9 cellular contexts compared by ENCODE assay signal in the genomic region with DNA sequence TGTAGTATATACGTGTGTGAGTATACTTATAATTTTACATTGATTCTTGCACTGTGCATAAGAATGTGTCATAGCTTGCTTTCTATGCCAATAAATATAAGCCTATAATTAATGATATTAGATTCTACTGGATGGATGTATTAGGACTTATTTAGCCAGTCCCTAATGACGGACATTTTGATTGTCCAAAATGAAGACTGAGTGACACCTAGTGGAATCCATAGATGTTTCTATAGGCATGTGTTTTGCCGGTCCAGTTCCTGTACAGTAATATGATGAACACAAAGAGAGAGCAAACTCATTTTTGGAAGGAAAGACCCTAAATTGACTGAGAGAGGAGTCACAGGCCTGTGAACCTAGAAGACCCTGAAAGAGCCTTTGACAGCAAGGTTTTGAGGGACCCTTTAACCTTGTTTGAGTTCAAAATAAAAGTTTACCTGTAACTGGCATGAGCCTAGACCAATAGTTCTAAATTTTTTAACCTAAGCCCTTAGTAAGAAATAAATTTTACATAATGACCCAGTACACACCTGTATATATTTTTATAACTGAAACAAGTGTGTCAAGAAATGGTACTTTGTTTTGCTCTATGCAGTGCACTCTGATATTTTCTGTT. TPM values are rescaled to one million over a fixed set of nuclear protein-coding genes. Genes with fewer than 3 reads are reported as not detected.
DNase-seq lines count a peak whose midpoint lies in the region; ATAC-seq and TF ChIP-seq lines count a peak whose summit lies in the region.
"Had no signal": no experiment of that assay in that cellular context is flagged by ENCODE, and none has a peak within 500 bp of the region (broad histone marks: within the 10 kb centered on the region; RNA-seq: fewer than 3 reads in every experiment).

No MANE protein-coding gene starts in this region.

- H3K79me2 ChIP-seq in OCI-LY3 (ENCODE audit: low read length), result no peaks in the 10 kb centered on the region
- H3K79me2 ChIP-seq in mesendoderm (ENCODE audit: control insufficient read depth, insufficient read depth, low read length), result no peaks in the 10 kb centered on the region

- H3K23ac ChIP-seq in mesendoderm (ENCODE audit: low read length), result no peak overlapping the region

- no peak overlapping the region for H3K56ac ChIP-seq in mesendoderm (ENCODE audit: low read length)

- H3K4me3 ChIP-seq in OCI-LY3 (ENCODE audit: low read length) (no peak overlapping the region), mesendoderm (ENCODE audit: low read length) (no peak overlapping the region)
- H3K4me3 ChIP-seq: BLaER1 treated with 17β-estradiol and CSF1 and Interleukin-3, amounts not matched to agents 10 nM and 100 nM had no signal

- H3K4ac ChIP-seq in mesendoderm (ENCODE audit: low read depth, low read length), result no peak overlapping the region

- H3K27ac ChIP-seq in OCI-LY3 (ENCODE audit: low read length) (no peak overlapping the region), mesendoderm (ENCODE audit: low read depth, low read length) (no peak overlapping the region)

- no peaks in the 10 kb centered on the region for H3K79me1 ChIP-seq in mesendoderm (ENCODE audit: low read length)

- H4K5ac ChIP-seq in mesendoderm (ENCODE audit: low read length), result no peak overlapping the region

- no peaks in the 10 kb centered on the region for H3K36me3 ChIP-seq in OCI-LY3 (replicated peaks; ENCODE audit: low read depth, low read length)
- no peaks in the 10 kb centered on the region for H3K36me3 ChIP-seq in mesendoderm (ENCODE audit: control insufficient read depth, insufficient read depth, low read length)

- H4K20me1 ChIP-seq in OCI-LY3 (ENCODE audit: insufficient read depth, low read length), result no peaks in the 10 kb centered on the region
- H4K20me1 ChIP-seq: BLaER1 treated with 17β-estradiol and CSF1 and Interleukin-3, amounts not matched to agents 10 nM and 100 nM had no signal

- H2AK5ac ChIP-seq in mesendoderm (ENCODE audit: low read length), result no peak overlapping the region

- no peaks in the 10 kb centered on the region for H3K9me3 ChIP-seq in OCI-LY3 (ENCODE audit: insufficient read depth, low read length)
- H3K9me3 ChIP-seq: BLaER1 treated with 17β-estradiol and CSF1 and Interleukin-3, amounts not matched to agents 10 nM and 100 nM had no signal

- H3K9ac ChIP-seq in OCI-LY3 (ENCODE audit: low read length) (no peak overlapping the region), mesendoderm (ENCODE audit: low read length) (no peak overlapping the region)

- H3K4me2 ChIP-seq in OCI-LY3 (ENCODE audit: low read length) (peak overlapping the region; percentile 27), mesendoderm (ENCODE audit: low read length) (no peak overlapping the region)

- H2BK120ac ChIP-seq in mesendoderm (ENCODE audit: low read depth, low read length), result no peak overlapping the region

- peak; percentile 73 for ATAC-seq in HG02759 (IDR thresholded peaks at IDR 0.05; ENCODE audit: unreplicated experiment)

- H3K27me3 ChIP-seq in OCI-LY3 (ENCODE audit: low read depth, low read length), result peaks cover 42% of the 10 kb centered on the region
- no peaks in the 10 kb centered on the region for H3K27me3 ChIP-seq in mesendoderm (ENCODE audit: insufficient read depth, low read length, poor library complexity)
- H3K27me3 ChIP-seq: BLaER1 treated with 17β-estradiol and CSF1 and Interleukin-3, amounts not matched to agents 10 nM and 100 nM had no signal

- WGBS in mesendoderm (ENCODE audit: extremely low coverage, insufficient coverage, low lambda C conversion rate), result no CpG with 5 or more reads among the region's 3 CpGs

- H2BK15ac ChIP-seq in mesendoderm (replicated peaks; ENCODE audit: low read depth), result no peak overlapping the region

- H2BK5ac ChIP-seq in mesendoderm (ENCODE audit: low read length), result no peak overlapping the region

- no peak overlapping the region for H2AFZ ChIP-seq in OCI-LY3 (ENCODE audit: low read depth, low read length)

- H3K18ac ChIP-seq in mesendoderm (ENCODE audit: low read length), result no peak overlapping the region

- H3K4me1 ChIP-seq in OCI-LY3 (ENCODE audit: low read length) (peaks cover 6% of the 10 kb centered on the region), mesendoderm (ENCODE audit: control insufficient read depth, low read depth, low read length) (peaks cover 8% of the 10 kb centered on the region)

- no peak overlapping the region for H4K8ac ChIP-seq in mesendoderm (ENCODE audit: low read depth, low read length)

- DNase-seq in NCI-H2107 treated with DMSO at 0.1 percent for 48 hours (lab: John Stamatoyannopoulos, UW; ENCODE audit: unreplicated experiment), result peak; percentile 11
- DNase-seq in NCI-H2107 (lab: John Stamatoyannopoulos, UW), result no peak
- DNase-seq in globus pallidus (ENCODE audit: low spot score), result peak; percentile 70
- DNase-seq in mesendoderm, result no peak
- DNase-seq in stimulated activated CD4-positive, alpha-beta T cell treated with anti-CD3 and anti-CD28 coated beads, Interleukin-1b, Interleukin-23, amount 100 ng/mL, for 48 hours, result no peak
- no peak for DNase-seq in activated naive CD4-positive, alpha-beta T cell treated with anti-CD3 and anti-CD28 coated beads, Interleukin-2, amount 50 U/mL, for 16 hours

- TF ChIP-seq CTCF in OCI-LY3 (IDR thresholded peaks at IDR 0.05; ENCODE audit: low read depth, low read length), result peak; percentile 77

RNA-seq across cellular contexts. Expression of gene AGBL3, which starts 42.4 kb away (rescaled TPM):
- polyA plus RNA-seq in mesendoderm (2013, experiment 1 of 2), result 2.0 TPM
- 2.1 TPM for polyA plus RNA-seq in mesendoderm (2013, experiment 2 of 2)

Comparison
In these comparisons a context has a peak if more than half of its experiments do, and no peak if none do; other contexts are left out.
1. DNase-seq: peak in NCI-H2107 treated with DMSO at 0.1 percent for 48 hours (single experiment) and globus pallidus (single experiment); none in NCI-H2107 (single experiment), mesendoderm (single experiment), stimulated activated CD4-positive, alpha-beta T cell treated with anti-CD3 and anti-CD28 coated beads, Interleukin-1b, Interleukin-23, amount 100 ng/mL, for 48 hours (single experiment) and activated naive CD4-positive, alpha-beta T cell treated with anti-CD3 and anti-CD28 coated beads, Interleukin-2, amount 50 U/mL, for 16 hours (single experiment).